In genomic region chr12:27246774-27247173, GRCh38 we compare ENCODE assay signal across 14 cellular contexts. TPM values are rescaled to one million over a fixed set of nuclear protein-coding genes. Genes with fewer than 3 reads are reported as not detected.
DNase-seq lines count a peak whose midpoint lies in the region; ATAC-seq and TF ChIP-seq lines count a peak whose summit lies in the region.
"Had no signal": no experiment of that assay in that cellular context is flagged by ENCODE, and none has a peak within 500 bp of the region (broad histone marks: within the 10 kb centered on the region; RNA-seq: fewer than 3 reads in every experiment).

No MANE protein-coding gene starts in this region.

- H3K27me3 Mint-ChIP-seq in Caco-2 (ENCODE audit: insufficient read depth, unreplicated experiment) (no peaks in the 10 kb centered on the region), neural crest cell (ENCODE audit: low read depth) (no peaks in the 10 kb centered on the region)

- H3K4me1 ChIP-seq in Caco-2, result peaks cover 10% of the 10 kb centered on the region; the same call in 1 of the 2 replicates
- peaks cover 16% of the 10 kb centered on the region in 2 donors for H3K4me1 ChIP-seq in gastrocnemius medialis

- TF ChIP-seq POLR2A in gastrocnemius medialis (IDR thresholded peaks at IDR 0.05), result no peak

- H3K36me3 Mint-ChIP-seq in Caco-2 (ENCODE audit: insufficient read depth, unreplicated experiment) (peaks cover 17% of the 10 kb centered on the region), neural crest cell (ENCODE audit: low read depth) (no peaks in the 10 kb centered on the region)

- H3K27ac ChIP-seq in coronary artery (peak overlapping the region; percentile 87 to 94), gastrocnemius medialis (peak overlapping the region in 1 of 4 donors; percentile 14)
- H3K27ac ChIP-seq: adrenal gland, vagina had no signal

- H3K4me1 Mint-ChIP-seq in Caco-2 (ENCODE audit: low read depth, unreplicated experiment) (peaks cover 20% of the 10 kb centered on the region), neural crest cell (peaks cover 28% of the 10 kb centered on the region)

- in situ Hi-C loops in ACHN (cut with HindIII; ENCODE audit: low pct_ligation_motif_present, low pct_unique_long_range_greater_than_20kb, low sequenced_read_pairs), result no loop called here
- in situ Hi-C loops in gastrocnemius medialis (cut with MboI; ENCODE audit: low sequenced_read_pairs in 4 of 4), result no loop called here

- no peak overlapping the region for H3K4me3 ChIP-seq in Caco-2 (ENCODE audit: low read depth, low read length)
- H3K4me3 ChIP-seq in coronary artery, result peak overlapping the region; percentile 84
- peak overlapping the region in 1 of 4 donors; percentile 95 for H3K4me3 ChIP-seq in gastrocnemius medialis

- H3K4me3 Mint-ChIP-seq in Caco-2 (ENCODE audit: unreplicated experiment) (peak overlapping the region; percentile 88), neural crest cell (peak overlapping the region; percentile 75)

- intact Hi-C loops in Caco-2 (cut with micrococcal nuclease; ENCODE audit: unreplicated experiment) (loop anchor here (10.0 kb wide), 1 partner anchor 392 kb away; no protein-coding TSS in a partner anchor), gastrocnemius medialis (cut with DNase I; ENCODE audit: low total_unique reads) (loop anchor here (5.0 to 10.0 kb wide), 3 partner anchors 46 to 288 kb away; partner anchors contain the start of gene MED21)

- no peak for DNase-seq in Caco-2
- DNase-seq in HT1080 (ENCODE audit: low read depth), result peak; percentile 22
- DNase-seq in coronary artery (ENCODE audit: low spot score), result no peak
- DNase-seq in neural crest cell (ENCODE audit: low read depth, low spot score), result no peak
- DNase-seq in ACHN, result no peak
- DNase-seq in gastrocnemius medialis, result no peak
- DNase-seq: activated CD4-positive, alpha-beta T cell treated with anti-CD3 and anti-CD28 coated beads for 48 hours; adrenal gland; H7; NCI-H1694; stimulated activated CD4-positive, alpha-beta T cell treated with anti-CD3 and anti-CD28 coated beads, Interleukin-1b, Interleukin-23, amount 100 ng/mL, for 48 hours had no signal

- H3K27ac Mint-ChIP-seq in Caco-2 (ENCODE audit: unreplicated experiment), result no peak overlapping the region
- H3K27ac Mint-ChIP-seq in neural crest cell (ENCODE audit: unreplicated experiment), result no peak overlapping the region

- no TSS peak for BruUV-seq in Caco-2 (replicated peaks; lab: Mats Ljungman, UMichigan)

- H3K9me3 ChIP-seq in Caco-2 (no peaks in the 10 kb centered on the region), gastrocnemius medialis (no peaks in the 10 kb centered on the region)
- H3K9me3 ChIP-seq: adrenal gland, vagina had no signal

- H3K27me3 ChIP-seq in Caco-2 (replicated peaks; ENCODE audit: control insufficient read depth, insufficient read depth, low read length), result no peaks in the 10 kb centered on the region
- no peaks in the 10 kb centered on the region for H3K27me3 ChIP-seq in gastrocnemius medialis
- H3K27me3 ChIP-seq: adrenal gland, vagina had no signal

- no peak for TF ChIP-seq CTCF in Caco-2 (IDR thresholded peaks at IDR 0.05; ENCODE audit: insufficient read depth in 1 of 2, low read depth in 1 of 2, low read length in 1 of 2, severe bottlenecking in 1 of 2, unreplicated experiment in 1 of 2)
- no peak for TF ChIP-seq CTCF in coronary artery (IDR thresholded peaks at IDR 0.05)
- TF ChIP-seq CTCF in neural crest cell (conservative IDR thresholded peaks at IDR 0.05), result no peak
- no peak for TF ChIP-seq CTCF in gastrocnemius medialis (IDR thresholded peaks at IDR 0.05 in 4 of 5, conservative IDR thresholded peaks at IDR 0.05 in 1 of 5)

- ATAC-seq in HG02759 (IDR thresholded peaks at IDR 0.05; ENCODE audit: unreplicated experiment) (no peak), gastrocnemius medialis (no peak), HG03521 (IDR thresholded peaks at IDR 0.05; ENCODE audit: unreplicated experiment) (no peak)

- H3K9me3 Mint-ChIP-seq in Caco-2 (ENCODE audit: unreplicated experiment) (no peaks in the 10 kb centered on the region), neural crest cell (peaks cover 4% of the 10 kb centered on the region)

- CTCF ChIA-PET in Caco-2 (lab: Charles Lee), result no interaction called here

- H3K36me3 ChIP-seq in Caco-2 (ENCODE audit: control insufficient read depth, insufficient read depth, low read length) (no peaks in the 10 kb centered on the region), gastrocnemius medialis (no peaks in the 10 kb centered on the region)
- H3K36me3 ChIP-seq: adrenal gland, vagina had no signal

- POLR2A ChIA-PET in Caco-2 (lab: Charles Lee), result no interaction called here

RNA-seq across cellular contexts. Expression of gene STK38L, which starts 2.7 kb away (rescaled TPM):
- total RNA-seq in Caco-2 (2022) (52.0 and 59.4 TPM in 2 replicates), neural crest cell (29.9 and 34.2 TPM in 2 replicates), gastrocnemius medialis (10 to 100 TPM; 12.9 to 20.0 (median 13.5) TPM)
- total RNA-seq in HT1080 (2014; rRNA removed; shearing (Covaris generic)), result 15.0 and 32.3 TPM in 2 replicates
- polyA plus RNA-seq in HT1080 (2015; cell fraction: cytosol; rRNA removed), result 14.6 and 15.0 TPM in 2 replicates
- polyA plus RNA-seq in HT1080 (2015; cell fraction: nucleus; rRNA removed), result 15.4 and 16.2 TPM in 2 replicates
